26 cellular contexts compared by ENCODE assay signal in the genomic region with DNA sequence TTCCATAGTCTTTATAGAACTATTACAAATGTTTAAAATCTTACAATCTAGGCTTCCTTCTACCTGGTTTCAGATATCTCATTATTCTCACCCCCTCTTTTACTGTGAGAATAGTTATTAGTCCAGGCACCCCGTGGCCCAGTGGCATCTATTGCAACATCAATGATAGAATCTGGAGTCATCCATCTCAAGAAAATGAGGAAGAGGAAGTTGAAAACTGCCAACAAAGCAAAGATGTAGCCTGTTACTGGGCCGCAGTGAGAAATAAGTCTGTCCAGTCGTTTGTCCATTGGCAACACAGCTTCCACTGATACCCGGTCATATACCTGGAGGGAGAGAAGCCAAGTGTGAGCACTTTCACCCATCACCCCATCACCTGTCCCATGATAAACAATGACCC.
A peak's percentile ranks its signal among the peaks of the same experiment; 100 is the strongest.
DNase-seq lines count a peak whose midpoint lies in the region; ATAC-seq, FAIRE-seq and TF ChIP-seq lines count a peak whose summit lies in the region.
"Had no signal": no experiment of that assay in that cellular context is flagged by ENCODE, and none has a peak within 500 bp of the region (broad histone marks: within the 10 kb centered on the region; RNA-seq: fewer than 3 reads in every experiment).

No MANE protein-coding gene starts in this region.

- TF ChIP-seq CTCF in NB4 (IDR thresholded peaks at IDR 0.05; ENCODE audit: low read depth, low read length) (no peak), brain microvascular endothelial cell (IDR thresholded peaks at IDR 0.05; ENCODE audit: low read depth, low read length, missing control alignments) (no peak)

- H3K4me3 ChIP-seq in NB4 (ENCODE audit: low read depth, low read length) (no peak overlapping the region), brain microvascular endothelial cell (ENCODE audit: low read depth, low read length) (no peak overlapping the region)
- H3K4me3 ChIP-seq: GM12878, heart right ventricle, mucosa of descending colon, neural progenitor cell, psoas muscle, SJCRH30, thoracic aorta had no signal

- peak overlapping the region; percentile 10 for H3K27ac Mint-ChIP-seq in stimulated activated naive B cell treated with anti-CD40 and anti-IgM and Interleukin-4, amounts not matched to agents 10 μg/mL and 1 μg/mL and 100 μg/mL, for 72 hours
- H3K27ac Mint-ChIP-seq: activated CD4-positive, alpha-beta T cell treated with anti-CD3 and anti-CD28 coated beads, Interleukin-2, amount 10 ng/mL, durations not matched to agents 7 days and 5 days; activated CD8-positive, alpha-beta memory T cell treated with anti-CD3 and anti-CD28 coated beads, Interleukin-2, amount 10 ng/mL, durations not matched to agents 7 days and 5 days; neural progenitor cell; stimulated activated memory B cell treated with anti-CD40 and anti-IgM and Interleukin-4, amounts not matched to agents 10 μg/mL and 1 μg/mL and 100 μg/mL, for 72 hours; T-helper 1 cell treated with Interleukin-12 subunit alpha and Interleukin-12 subunit beta and Interleukin-4 antibody, amounts not matched to agents 30 μg/mL and 1 μg/mL, for 36 hours had no signal

- H3K27me3 Mint-ChIP-seq in stimulated activated naive B cell treated with anti-CD40 and anti-IgM and Interleukin-4, amounts not matched to agents 10 μg/mL and 1 μg/mL and 100 μg/mL, for 72 hours = no peaks in the 10 kb centered on the region
- H3K27me3 Mint-ChIP-seq: activated CD4-positive, alpha-beta T cell treated with anti-CD3 and anti-CD28 coated beads, Interleukin-2, amount 10 ng/mL, durations not matched to agents 7 days and 5 days; activated CD8-positive, alpha-beta memory T cell treated with anti-CD3 and anti-CD28 coated beads, Interleukin-2, amount 10 ng/mL, durations not matched to agents 7 days and 5 days; stimulated activated memory B cell treated with anti-CD40 and anti-IgM and Interleukin-4, amounts not matched to agents 10 μg/mL and 1 μg/mL and 100 μg/mL, for 72 hours had no signal

- ATAC-seq in stimulated activated naive B cell treated with anti-CD40 and anti-IgM and Interleukin-4, amounts not matched to agents 10 μg/mL and 1 μg/mL and 100 μg/mL, for 72 hours (replicated peaks) = no peak
- ATAC-seq in HG03460 (IDR thresholded peaks at IDR 0.05; ENCODE audit: unreplicated experiment) = no peak
- ATAC-seq: activated CD8-positive, alpha-beta memory T cell treated with anti-CD3 and anti-CD28 coated beads, Interleukin-2, amount 10 ng/mL, durations not matched to agents 7 days and 5 days; GM12878; mucosa of descending colon; psoas muscle; stimulated activated memory B cell treated with anti-CD40 and anti-IgM and Interleukin-4, amounts not matched to agents 10 μg/mL and 1 μg/mL and 100 μg/mL, for 72 hours had no signal

- DNase-seq in GM19239 (ENCODE audit: insufficient read length, low spot score) (no peak), NB4 (ENCODE audit: low read depth) (peak; percentile 67), brain microvascular endothelial cell (no peak)
- no peak for DNase-seq in stimulated activated naive B cell treated with anti-CD40 and anti-IgM and Interleukin-4, amounts not matched to agents 10 μg/mL and 1 μg/mL and 100 μg/mL, for 72 hours
- no peak for DNase-seq in stimulated activated CD4-positive, alpha-beta T cell treated with anti-CD3 and anti-CD28 coated beads, Interleukin-1b, Interleukin-23, amount 100 ng/mL, for 48 hours
- DNase-seq: activated CD4-positive, alpha-beta T cell treated with anti-CD3 and anti-CD28 coated beads, Interleukin-2, amount 10 ng/mL, durations not matched to agents 7 days and 5 days; activated CD8-positive, alpha-beta memory T cell treated with anti-CD3 and anti-CD28 coated beads, Interleukin-2, amount 10 ng/mL, durations not matched to agents 7 days and 5 days; activated naive CD4-positive, alpha-beta T cell treated with anti-CD3 and anti-CD28 coated beads, Interleukin-2, amount 50 U/mL, for 16 hours; DMS79 treated with DMSO at 0.1 percent for 48 hours; heart right ventricle; mucosa of descending colon; NCI-H1436 treated with DMSO at 0.1 percent for 48 hours; NCI-H526 treated with DMSO at 0.1 percent for 48 hours; psoas muscle; SJCRH30; small intestine had no signal

- H3K4me1 Mint-ChIP-seq in stimulated activated naive B cell treated with anti-CD40 and anti-IgM and Interleukin-4, amounts not matched to agents 10 μg/mL and 1 μg/mL and 100 μg/mL, for 72 hours = no peaks in the 10 kb centered on the region
- H3K4me1 Mint-ChIP-seq: activated CD4-positive, alpha-beta T cell treated with anti-CD3 and anti-CD28 coated beads, Interleukin-2, amount 10 ng/mL, durations not matched to agents 7 days and 5 days; activated CD8-positive, alpha-beta memory T cell treated with anti-CD3 and anti-CD28 coated beads, Interleukin-2, amount 10 ng/mL, durations not matched to agents 7 days and 5 days; neural progenitor cell; stimulated activated memory B cell treated with anti-CD40 and anti-IgM and Interleukin-4, amounts not matched to agents 10 μg/mL and 1 μg/mL and 100 μg/mL, for 72 hours had no signal

- no peaks in the 10 kb centered on the region for H3K9me3 Mint-ChIP-seq in stimulated activated naive B cell treated with anti-CD40 and anti-IgM and Interleukin-4, amounts not matched to agents 10 μg/mL and 1 μg/mL and 100 μg/mL, for 72 hours
- H3K9me3 Mint-ChIP-seq: activated CD4-positive, alpha-beta T cell treated with anti-CD3 and anti-CD28 coated beads, Interleukin-2, amount 10 ng/mL, durations not matched to agents 7 days and 5 days; neural progenitor cell; stimulated activated memory B cell treated with anti-CD40 and anti-IgM and Interleukin-4, amounts not matched to agents 10 μg/mL and 1 μg/mL and 100 μg/mL, for 72 hours; T-helper 1 cell treated with Interleukin-12 subunit alpha and Interleukin-12 subunit beta and Interleukin-4 antibody, amounts not matched to agents 30 μg/mL and 1 μg/mL, for 36 hours had no signal

- no peak for TF ChIP-seq POLR2A in NB4 (IDR thresholded peaks at IDR 0.05; ENCODE audit: extremely low read depth, insufficient read length)

- peak; percentile 66 for FAIRE-seq in GM19239 (lab: Jason Lieb, UNC)
- FAIRE-seq: GM12878, H1 had no signal

- no peak overlapping the region for H3K4me3 Mint-ChIP-seq in stimulated activated naive B cell treated with anti-CD40 and anti-IgM and Interleukin-4, amounts not matched to agents 10 μg/mL and 1 μg/mL and 100 μg/mL, for 72 hours
- H3K4me3 Mint-ChIP-seq: activated CD4-positive, alpha-beta T cell treated with anti-CD3 and anti-CD28 coated beads, Interleukin-2, amount 10 ng/mL, durations not matched to agents 7 days and 5 days; activated CD8-positive, alpha-beta memory T cell treated with anti-CD3 and anti-CD28 coated beads, Interleukin-2, amount 10 ng/mL, durations not matched to agents 7 days and 5 days; neural progenitor cell; stimulated activated memory B cell treated with anti-CD40 and anti-IgM and Interleukin-4, amounts not matched to agents 10 μg/mL and 1 μg/mL and 100 μg/mL, for 72 hours; T-helper 1 cell treated with Interleukin-12 subunit alpha and Interleukin-12 subunit beta and Interleukin-4 antibody, amounts not matched to agents 30 μg/mL and 1 μg/mL, for 36 hours had no signal

- H3K27me3 ChIP-seq in brain microvascular endothelial cell (replicated peaks) = no peaks in the 10 kb centered on the region
- H3K27me3 ChIP-seq: neural progenitor cell, SJCRH30 had no signal

- in situ Hi-C loops in brain microvascular endothelial cell (cut with HindIII; ENCODE audit: low pct_ligation_motif_present, low sequenced_read_pairs) = no loop called here

- H3K27ac ChIP-seq in angular gyrus (ENCODE audit: low read depth, low read length) (peak overlapping the region; percentile 48), brain microvascular endothelial cell (no peak overlapping the region)
- H3K27ac ChIP-seq: epithelial cell of prostate, neural progenitor cell, psoas muscle, SJCRH30, thoracic aorta, VCaP had no signal

- no peaks in the 10 kb centered on the region for H3K36me3 ChIP-seq in brain microvascular endothelial cell (replicated peaks)
- H3K36me3 ChIP-seq: thoracic aorta had no signal

- H3K36me3 Mint-ChIP-seq in stimulated activated naive B cell treated with anti-CD40 and anti-IgM and Interleukin-4, amounts not matched to agents 10 μg/mL and 1 μg/mL and 100 μg/mL, for 72 hours = peaks cover 6 to 18% of the 10 kb centered on the region in 2 donors
